12 cellular contexts compared by ENCODE assay signal in the genomic region with DNA sequence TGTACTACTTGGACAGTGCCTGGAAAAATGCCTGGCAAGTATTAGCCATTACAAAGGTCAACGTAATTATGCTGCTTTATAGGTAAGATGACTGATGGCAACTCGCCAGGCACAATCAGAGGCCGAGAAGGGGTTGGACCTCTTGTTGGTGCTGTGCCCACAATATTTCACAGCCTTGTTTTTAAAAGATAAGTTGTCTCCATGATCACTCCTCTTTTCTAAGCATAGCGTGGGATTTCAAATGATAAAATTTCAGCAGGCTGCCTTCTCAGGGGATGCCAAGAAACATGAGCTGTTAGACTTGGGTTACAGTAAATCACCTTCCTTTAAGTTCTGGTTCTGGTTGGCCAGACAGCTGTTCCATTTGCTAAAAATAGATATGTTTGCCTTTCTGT. TPM values are rescaled to one million over a fixed set of nuclear protein-coding genes. Genes with fewer than 3 reads are reported as not detected.
A peak's percentile ranks its signal among the peaks of the same experiment; 100 is the strongest.
DNase-seq lines count a peak whose midpoint lies in the region; ATAC-seq and TF ChIP-seq lines count a peak whose summit lies in the region.
"Had no signal": no experiment of that assay in that cellular context is flagged by ENCODE, and none has a peak within 500 bp of the region (broad histone marks: within the 10 kb centered on the region; RNA-seq: fewer than 3 reads in every experiment).

No MANE protein-coding gene starts in this region.

- H3F3A ChIP-seq in Loucy (ENCODE audit: low read depth): peaks cover 9% of the 10 kb centered on the region; the same call in 1 of the 2 replicates

- H3K9me2 ChIP-seq in Loucy (replicated peaks; ENCODE audit: low read depth, low read length): no peaks in the 10 kb centered on the region

- H3K9me3 ChIP-seq in CD8-positive, alpha-beta T cell (ENCODE audit: low read length): no peaks in the 10 kb centered on the region
- H3K9me3 ChIP-seq in Loucy (ENCODE audit: insufficient read depth, low read depth, low read length): no peaks in the 10 kb centered on the region
- no peaks in the 10 kb centered on the region for H3K9me3 ChIP-seq in psoas muscle
- no peaks in the 10 kb centered on the region for H3K9me3 ChIP-seq in gastroesophageal sphincter
- H3K9me3 ChIP-seq: ascending aorta had no signal

- intact Hi-C loops in CD8-positive, alpha-beta T cell (cut with DNase I, micrococcal nuclease): loop anchor here (10.0 kb wide), 2 partner anchors 219 to 229 kb away; a partner anchor contains a TSS
- intact Hi-C loops in psoas muscle (cut with DNase I): loop anchor here (10.0 kb wide), 1 partner anchor 79 kb away; no protein-coding TSS in a partner anchor

- H3K36me3 Mint-ChIP-seq in CD8-positive, alpha-beta T cell: peaks cover 2% of the 10 kb centered on the region

- H3K9me3 Mint-ChIP-seq in CD8-positive, alpha-beta T cell: no peaks in the 10 kb centered on the region

- no peak for ATAC-seq in CD8-positive, alpha-beta T cell
- peak in 3 of 4 donors; percentile 56 to 69 (median 69) for ATAC-seq in psoas muscle
- no peak for ATAC-seq in HG02981 (IDR thresholded peaks at IDR 0.05; ENCODE audit: unreplicated experiment)
- ATAC-seq in gastroesophageal sphincter: no peak

- peak overlapping the region; percentile 73 for H3K4me2 ChIP-seq in Loucy (ENCODE audit: low read depth, low read length, poor library complexity, severe bottlenecking)

- no peak for TF ChIP-seq CTCF in CD8-positive, alpha-beta T cell (IDR thresholded peaks at IDR 0.05)
- no peak for TF ChIP-seq CTCF in Loucy (conservative IDR thresholded peaks at IDR 0.05; ENCODE audit: low read length)
- TF ChIP-seq CTCF in psoas muscle (IDR thresholded peaks at IDR 0.05): no peak
- no peak for TF ChIP-seq CTCF in gastroesophageal sphincter (IDR thresholded peaks at IDR 0.05)

- peaks cover 64% of the 10 kb centered on the region for H3K4me1 Mint-ChIP-seq in CD8-positive, alpha-beta T cell (ENCODE audit: low read depth)

- no peak for DNase-seq in CD8-positive, alpha-beta T cell
- no peak for DNase-seq in psoas muscle
- no peak for DNase-seq in globus pallidus (ENCODE audit: low spot score)
- DNase-seq in NCI-H446 treated with DMSO at 0.1 percent for 48 hours (lab: John Stamatoyannopoulos, UW): no peak
- DNase-seq: kidney, NCI-H2081, posterior cingulate gyrus had no signal

- 14 to 28% (median 15%) methylated on average over 4 of the region's 4 CpGs for WGBS in psoas muscle, 3 donors
- 28 to 33% methylated on average over 4 of the region's 4 CpGs for WGBS in gastroesophageal sphincter (ENCODE audit: low coverage in 1 of 2), 2 donors

- H3K27me3 ChIP-seq in CD8-positive, alpha-beta T cell (ENCODE audit: insufficient read depth, low read length): no peaks in the 10 kb centered on the region
- no peaks in the 10 kb centered on the region for H3K27me3 ChIP-seq in Loucy (ENCODE audit: insufficient read depth, low read length, poor library complexity, severe bottlenecking)
- no peaks in the 10 kb centered on the region for H3K27me3 ChIP-seq in psoas muscle (ENCODE audit: insufficient read depth in 3 of 3, low read length in 2 of 3)
- peaks cover 58% of the 10 kb centered on the region for H3K27me3 ChIP-seq in gastroesophageal sphincter

- no peak for TF ChIP-seq EP300 in gastroesophageal sphincter (IDR thresholded peaks at IDR 0.05)

- H3K27ac ChIP-seq in CD8-positive, alpha-beta T cell (ENCODE audit: low read depth, low read length): no peak overlapping the region
- peak overlapping the region; percentile 47 for H3K27ac ChIP-seq in cingulate gyrus (ENCODE audit: low read depth, low read length)
- H3K27ac ChIP-seq in psoas muscle: peak overlapping the region; percentile 77
- no peak overlapping the region for H3K27ac ChIP-seq in gastroesophageal sphincter
- H3K27ac ChIP-seq: ascending aorta had no signal

- POLR2A ChIA-PET in CD8-positive, alpha-beta T cell (lab: Charles Lee): interaction anchor here (0.7 kb wide), 1 partner anchor 54 kb away, joined by 3 read pairs; no protein-coding TSS in a partner anchor

- TF ChIP-seq POLR2A in gastroesophageal sphincter (IDR thresholded peaks at IDR 0.05): no peak

- H3K4me1 ChIP-seq in CD8-positive, alpha-beta T cell (ENCODE audit: insufficient read depth, low read length): peaks cover 28% of the 10 kb centered on the region
- H3K4me1 ChIP-seq in Loucy (ENCODE audit: insufficient read depth, low read length, poor library complexity, severe bottlenecking): peaks cover 81% of the 10 kb centered on the region
- peaks cover 31% of the 10 kb centered on the region for H3K4me1 ChIP-seq in psoas muscle
- peaks cover 0 to 30% (median 0%) of the 10 kb centered on the region in 3 donors for H3K4me1 ChIP-seq in gastroesophageal sphincter

- H3K27me3 Mint-ChIP-seq in CD8-positive, alpha-beta T cell (ENCODE audit: low read depth): peaks cover 10% of the 10 kb centered on the region

- H4K20me1 ChIP-seq in Loucy (ENCODE audit: insufficient read depth, low read length, poor library complexity, severe bottlenecking): no peaks in the 10 kb centered on the region

- no peak overlapping the region for H3K4me3 ChIP-seq in CD8-positive, alpha-beta T cell (ENCODE audit: low read depth, low read length)
- H3K4me3 ChIP-seq in Loucy (ENCODE audit: low read length, poor library complexity, severe bottlenecking): peak overlapping the region; percentile 57
- peak overlapping the region; percentile 79 for H3K4me3 ChIP-seq in psoas muscle
- H3K4me3 ChIP-seq in gastroesophageal sphincter: no peak overlapping the region

- H3K4me3 Mint-ChIP-seq in CD8-positive, alpha-beta T cell: peak overlapping the region; percentile 90

- H2AFZ ChIP-seq in Loucy (ENCODE audit: low read length): no peak overlapping the region

- no peaks in the 10 kb centered on the region for H3K79me2 ChIP-seq in Loucy (ENCODE audit: insufficient read depth, low read length)

- H3K36me3 ChIP-seq in CD8-positive, alpha-beta T cell (ENCODE audit: insufficient read depth, low read length): no peaks in the 10 kb centered on the region
- no peaks in the 10 kb centered on the region for H3K36me3 ChIP-seq in Loucy (ENCODE audit: insufficient read depth, low read length)
- H3K36me3 ChIP-seq in psoas muscle (ENCODE audit: insufficient read depth in 1 of 2, low read depth in 1 of 2): no peaks in the 10 kb centered on the region
- no peaks in the 10 kb centered on the region for H3K36me3 ChIP-seq in gastroesophageal sphincter
- H3K36me3 ChIP-seq: ascending aorta had no signal

- H3K27ac Mint-ChIP-seq in CD8-positive, alpha-beta T cell: no peak overlapping the region

- CTCF ChIA-PET in CD8-positive, alpha-beta T cell (lab: Charles Lee): interaction anchor here (0.6 to 1.6 kb wide), 5 partner anchors 13 to 773 kb away, joined by 3 to 7 read pairs (median 3); no protein-coding TSS in a partner anchor

- H3K9ac ChIP-seq in Loucy (ENCODE audit: low read depth, low read length, poor library complexity, severe bottlenecking): peak overlapping the region; percentile 63

RNA-seq across cellular contexts. Expression of a gene that starts 26.9 kb away (rescaled TPM):
- 10 to 100 TPM in 1 of 2 experiments, 1 to 10 TPM in 1; 10.0 to 13.1 TPM for total RNA-seq in CD8-positive, alpha-beta T cell
- total RNA-seq in psoas muscle: 1 to 10 TPM; 4.0 to 9.8 (median 6.0) TPM
- 1 to 10 TPM; 5.0 to 6.5 (median 5.9) TPM for polyA plus RNA-seq in psoas muscle
- 10 to 100 TPM in 2 of 4 donors, 1 to 10 TPM in 2; 2.7 to 31.7 (median 6.6) TPM for total RNA-seq in gastroesophageal sphincter

Comparison
In these comparisons a context has a peak if more than half of its experiments do, and no peak if none do; other contexts are left out.
1. ATAC-seq: peak in psoas muscle (3 of 4); none in CD8-positive, alpha-beta T cell (single experiment), HG02981 (single experiment) and gastroesophageal sphincter (single experiment).
2. H3K27ac ChIP-seq: peak in cingulate gyrus (single experiment) and psoas muscle (single experiment); none in CD8-positive, alpha-beta T cell (single experiment) and gastroesophageal sphincter (0 of 4).
3. H3K4me3 ChIP-seq: peak in Loucy (single experiment) and psoas muscle (single experiment); none in CD8-positive, alpha-beta T cell (single experiment) and gastroesophageal sphincter (0 of 2).